In genomic region chr9:126112135-126112720, GRCh38 we compare ENCODE assay signal across 21 cellular contexts.
DNase-seq lines count a peak whose midpoint lies in the region; ATAC-seq, FAIRE-seq and TF ChIP-seq lines count a peak whose summit lies in the region.
"Had no signal": no experiment of that assay in that cellular context is flagged by ENCODE, and none has a peak within 500 bp of the region (broad histone marks: within the 10 kb centered on the region; RNA-seq: fewer than 3 reads in every experiment).

No MANE protein-coding gene starts in this region.

- no peaks in the 10 kb centered on the region for H3K36me3 Mint-ChIP-seq in activated naive CD4-positive, alpha-beta T cell treated with anti-CD3 and anti-CD28 coated beads, Interleukin-2, amount 10 ng/mL, durations not matched to agents 7 days and 5 days
- H3K36me3 Mint-ChIP-seq: CD4-positive, CD25-positive, alpha-beta regulatory T cell had no signal

- H3K4me3 ChIP-seq in small intestine (ENCODE audit: low read depth in 1 of 2, low read length in 2 of 2) (no peak overlapping the region), hepatocyte (no peak overlapping the region)

- WGBS in small intestine, 3 donors = 47 to 75% (median 62%) methylated on average over 11 of the region's 11 CpGs
- WGBS in hepatocyte (ENCODE audit: low lambda C conversion rate, missing lambda C conversion rate) = 86% methylated on average over 11 of the region's 11 CpGs

- H4K20me1 ChIP-seq in hepatocyte (ENCODE audit: insufficient read depth, poor library complexity, severe bottlenecking) = no peaks in the 10 kb centered on the region

- DNase-seq in activated effector memory CD4-positive, alpha-beta T cell treated with anti-CD3 and anti-CD28 coated beads, Interleukin-2, amount 50 U/mL, for 16 hours = peak; percentile 24
- DNase-seq in activated effector memory CD4-positive, alpha-beta T cell treated with Interleukin-2 at 50 U/mL for 16 hours = no peak
- DNase-seq in islet precursor cell (peak; percentile 24), small intestine (peak; percentile 16), hepatocyte (ENCODE audit: low spot score) (no peak)
- DNase-seq in activated naive CD4-positive, alpha-beta T cell treated with anti-CD3 and anti-CD28 coated beads, Interleukin-2, amount 10 ng/mL, durations not matched to agents 7 days and 5 days = no peak
- DNase-seq: BE2C; CD4-positive, CD25-positive, alpha-beta regulatory T cell; COR-L47; DMS 273 treated with DMSO at 0.1 percent for 48 hours; IMR-90; NCI-H1417 treated with DMSO at 0.1 percent for 48 hours; NCI-H2029 treated with DMSO at 0.1 percent for 48 hours; NCI-H2171 treated with DMSO at 0.1 percent for 48 hours; NCI-H446; NCI-H526 treated with DMSO at 0.1 percent for 48 hours; SHP77 treated with DMSO at 0.1 percent for 48 hours had no signal

- no peaks in the 10 kb centered on the region for H3K9me3 ChIP-seq in small intestine (ENCODE audit: control insufficient read depth, low read depth)
- H3K9me3 ChIP-seq in hepatocyte (ENCODE audit: low read depth) = no peaks in the 10 kb centered on the region
- H3K9me3 ChIP-seq: BE2C had no signal

- no peaks in the 10 kb centered on the region for H3K9me2 ChIP-seq in hepatocyte (replicated peaks; ENCODE audit: insufficient read depth)

- H3K4me1 Mint-ChIP-seq in activated naive CD4-positive, alpha-beta T cell treated with anti-CD3 and anti-CD28 coated beads, Interleukin-2, amount 10 ng/mL, durations not matched to agents 7 days and 5 days = no peaks in the 10 kb centered on the region
- H3K4me1 Mint-ChIP-seq: CD4-positive, CD25-positive, alpha-beta regulatory T cell had no signal

- H3K4me1 ChIP-seq in small intestine (ENCODE audit: control insufficient read depth in 2 of 2, insufficient read depth in 1 of 2, low read depth in 1 of 2, low read length in 1 of 2) = no peaks in the 10 kb centered on the region
- H3K4me1 ChIP-seq in hepatocyte (ENCODE audit: insufficient read depth) = no peaks in the 10 kb centered on the region
- H3K4me1 ChIP-seq: BE2C had no signal

- no peak overlapping the region for H3K27ac Mint-ChIP-seq in activated naive CD4-positive, alpha-beta T cell treated with anti-CD3 and anti-CD28 coated beads, Interleukin-2, amount 10 ng/mL, durations not matched to agents 7 days and 5 days
- H3K27ac Mint-ChIP-seq: CD4-positive, CD25-positive, alpha-beta regulatory T cell had no signal

- H3K27me3 ChIP-seq in small intestine (ENCODE audit: control insufficient read depth in 2 of 2, insufficient read depth in 2 of 2, low read length in 2 of 2) = peaks cover 0 to 2% of the 10 kb centered on the region in 2 donors
- peaks cover 20% of the 10 kb centered on the region for H3K27me3 ChIP-seq in hepatocyte
- H3K27me3 ChIP-seq: BE2C had no signal

- H3K27ac ChIP-seq in small intestine (ENCODE audit: low read depth in 1 of 2, low read length in 1 of 2) (no peak overlapping the region), hepatocyte (no peak overlapping the region)

- no peak for ATAC-seq in GM21619 (IDR thresholded peaks at IDR 0.05; ENCODE audit: unreplicated experiment)
- ATAC-seq: HCT116 had no signal

- H2AFZ ChIP-seq in hepatocyte = no peak overlapping the region

- no peaks in the 10 kb centered on the region for H3K9me3 Mint-ChIP-seq in activated naive CD4-positive, alpha-beta T cell treated with anti-CD3 and anti-CD28 coated beads, Interleukin-2, amount 10 ng/mL, durations not matched to agents 7 days and 5 days
- H3K9me3 Mint-ChIP-seq: CD4-positive, CD25-positive, alpha-beta regulatory T cell had no signal

- FAIRE-seq in small intestine (lab: Jason Lieb, UNC) = no peak
- FAIRE-seq: G401.6, HTR-8/SVneo had no signal

- H3K36me3 ChIP-seq in small intestine (ENCODE audit: control insufficient read depth in 2 of 2, insufficient read depth in 2 of 2, low read length in 2 of 2) (no peaks in the 10 kb centered on the region), hepatocyte (replicated peaks; ENCODE audit: insufficient read depth, low read depth) (no peaks in the 10 kb centered on the region)
- H3K36me3 ChIP-seq: BE2C had no signal

- CTCF ChIA-PET in activated naive CD4-positive, alpha-beta T cell treated with anti-CD3 and anti-CD28 coated beads, Interleukin-2, amount 10 ng/mL, durations not matched to agents 7 days and 5 days (lab: Charles Lee) = no interaction called here

- no peak overlapping the region for H3K4me3 Mint-ChIP-seq in activated naive CD4-positive, alpha-beta T cell treated with anti-CD3 and anti-CD28 coated beads, Interleukin-2, amount 10 ng/mL, durations not matched to agents 7 days and 5 days
- H3K4me3 Mint-ChIP-seq: CD4-positive, CD25-positive, alpha-beta regulatory T cell had no signal

- no peak overlapping the region for H3K4me2 ChIP-seq in hepatocyte

- peaks cover 37% of the 10 kb centered on the region for H3K27me3 Mint-ChIP-seq in activated naive CD4-positive, alpha-beta T cell treated with anti-CD3 and anti-CD28 coated beads, Interleukin-2, amount 10 ng/mL, durations not matched to agents 7 days and 5 days

- no peaks in the 10 kb centered on the region for H3K79me2 ChIP-seq in hepatocyte

- no peak for TF ChIP-seq CTCF in hepatocyte (IDR thresholded peaks at IDR 0.05; ENCODE audit: poor library complexity)

Comparison
In these comparisons a context has a peak if more than half of its experiments do, and no peak if none do; other contexts are left out.
1. DNase-seq: peak in activated effector memory CD4-positive, alpha-beta T cell treated with anti-CD3 and anti-CD28 coated beads, Interleukin-2, amount 50 U/mL, for 16 hours (single experiment), islet precursor cell (single experiment) and small intestine (single experiment); none in activated effector memory CD4-positive, alpha-beta T cell treated with Interleukin-2 at 50 U/mL for 16 hours (single experiment), hepatocyte (single experiment) and activated naive CD4-positive, alpha-beta T cell treated with anti-CD3 and anti-CD28 coated beads, Interleukin-2, amount 10 ng/mL, durations not matched to agents 7 days and 5 days (single experiment).